Comparison of ENCODE assay signal across 8 cellular contexts in genomic region chr14:102508774-102509743, GRCh38. TPM values are rescaled to one million over a fixed set of nuclear protein-coding genes. Genes with fewer than 3 reads are reported as not detected.
DNase-seq lines count a peak whose midpoint lies in the region; ATAC-seq, FAIRE-seq and TF ChIP-seq lines count a peak whose summit lies in the region.

No MANE protein-coding gene starts in this region.

- in situ Hi-C loops in K562 (cut with MboI): loop anchor here (25.0 kb wide), 1 partner anchor 403 kb away; the partner anchor contains the start of gene AMN

- H2AFZ ChIP-seq in K562 (ENCODE audit: low read depth, low read length): peak overlapping the region; percentile 51; the same call in 1 of the 2 replicates
- H2AFZ ChIP-seq in hepatocyte: no peak overlapping the region

- WGBS in K562 (ENCODE audit: insufficient coverage, low coverage, missing lambda C conversion rate): 2% methylated on average over 33 of the region's 109 CpGs
- WGBS in hepatocyte (ENCODE audit: low lambda C conversion rate, missing lambda C conversion rate): 7% methylated on average over 51 of the region's 109 CpGs
- WGBS in sigmoid colon, 2 donors: 2 to 8% methylated on average over 109 of the region's 109 CpGs

- H3K9ac ChIP-seq in K562 (ENCODE audit: insufficient read depth in 1 of 2, low read depth in 2 of 2, low read length in 2 of 2): peak overlapping the region; percentile 90 to 94

- POLR2A ChIA-PET in HEK293 (lab: Yijun Ruan, JAX) (interaction anchor here (0.6 to 1.0 kb wide), 3 partner anchors 16 to 20 kb away, joined by 4 to 5 read pairs (median 5); no protein-coding TSS in a partner anchor), K562 (lab: Yijun Ruan, JAX) (interaction anchor here (0.5 to 1.3 kb wide), 7 partner anchors 9 to 220 kb away, joined by 3 to 5 read pairs (median 3); no protein-coding TSS in a partner anchor)

- BruUV-seq in K562 (replicated peaks; lab: Mats Ljungman, UMichigan): TSS peak; percentile 59

- no peak for TF ChIP-seq RAD21 in K562 (CRISPR knock-in tag; conservative IDR thresholded peaks at IDR 0.05 in 1 of 2, IDR thresholded peaks at IDR 0.05 in 1 of 2)

- H3K27ac ChIP-seq in HEK293 (ENCODE audit: extremely low read depth, low read depth, low read length) (peak overlapping the region; percentile 87), K562 (ENCODE audit: extremely low read depth, low read depth, low read length) (peak overlapping the region; percentile 93), hepatocyte (peak overlapping the region; percentile 98), sigmoid colon (peak overlapping the region; percentile 88 to 92 (median 90))

- DNase-seq in COR-L47 (lab: John Stamatoyannopoulos, UW): peak; percentile 31
- DNase-seq in OCI-M1 (lab: John Stamatoyannopoulos, UW): peak; percentile 54
- DNase-seq in K562 (ENCODE audit: extremely low read depth in 1 of 4, low spot score in 3 of 4): peak; percentile 56 to 67 (median 60)
- peak; percentile 82 for DNase-seq in hepatocyte (ENCODE audit: low spot score)
- peak; percentile 91 for DNase-seq in sigmoid colon

- H3K4me3 ChIP-seq in HEK293 (ENCODE audit: low read depth, low read length) (peak overlapping the region; percentile 72), K562 (peak overlapping the region; percentile 68), hepatocyte (peak overlapping the region; percentile 72), sigmoid colon (peak overlapping the region; percentile 43 to 70 (median 62))

- no peak for FAIRE-seq in K562 (lab: Jason Lieb, UNC)

- H3K4me1 ChIP-seq in HEK293 (ENCODE audit: control insufficient read depth, insufficient read depth, low read length) (peaks cover 3% of the 10 kb centered on the region; the same call in 1 of the 2 replicates), K562 (replicated peaks in 1 of 2; ENCODE audit: control insufficient read depth in 2 of 2, insufficient read depth in 2 of 2, low read length in 2 of 2) (peaks cover 15 to 76% of the 10 kb centered on the region in 2 experiments), hepatocyte (ENCODE audit: insufficient read depth) (peaks cover 22% of the 10 kb centered on the region), sigmoid colon (peaks cover 0 to 19% (median 14%) of the 10 kb centered on the region in 4 donors)

- H3K79me2 ChIP-seq in K562 (ENCODE audit: control insufficient read depth, insufficient read depth, low read length) (peaks cover 15% of the 10 kb centered on the region; the same call in 2 of the 3 replicates), hepatocyte (no peaks in the 10 kb centered on the region)

- TF ChIP-seq CTCF in HEK293 (tag by site-specific recombination; IDR thresholded peaks at IDR 0.05): no peak
- no peak for TF ChIP-seq CTCF in K562 (IDR thresholded peaks at IDR 0.05 in 2 of 3, conservative IDR thresholded peaks at IDR 0.05 in 1 of 3; ENCODE audit: insufficient read depth in 2 of 3, low read depth in 1 of 3, low read length in 3 of 3)
- TF ChIP-seq CTCF in hepatocyte (IDR thresholded peaks at IDR 0.05; ENCODE audit: poor library complexity): no peak
- TF ChIP-seq CTCF in sigmoid colon (IDR thresholded peaks at IDR 0.05): no peak

- H3K27me3 ChIP-seq in K562 (ENCODE audit: control insufficient read depth in 2 of 2, insufficient read depth in 2 of 2, low read length in 2 of 2) (no peaks in the 10 kb centered on the region), hepatocyte (no peaks in the 10 kb centered on the region), sigmoid colon (no peaks in the 10 kb centered on the region)

- H4K20me1 ChIP-seq in K562 (replicated peaks; ENCODE audit: control insufficient read depth, insufficient read depth, low read length) (peaks cover 4% of the 10 kb centered on the region; the same call in 1 of the 2 replicates), hepatocyte (ENCODE audit: insufficient read depth, poor library complexity, severe bottlenecking) (no peaks in the 10 kb centered on the region)

- TF ChIP-seq EP300 in K562 (IDR thresholded peaks at IDR 0.05; ENCODE audit: low read length) (no peak), sigmoid colon (IDR thresholded peaks at IDR 0.05) (peak in 2 of 4 donors; percentile 64 to 76)

- H3K36me3 ChIP-seq in HEK293 (ENCODE audit: control insufficient read depth in 2 of 2, insufficient read depth in 1 of 2, low read length in 2 of 2) (peaks cover 0 to 29% of the 10 kb centered on the region in 2 experiments; a peak in 1 of 3 replicates), K562 (ENCODE audit: control insufficient read depth, insufficient read depth, low read length) (peaks cover 20% of the 10 kb centered on the region; the same call in 2 of the 3 replicates), hepatocyte (replicated peaks; ENCODE audit: insufficient read depth, low read depth) (no peaks in the 10 kb centered on the region), sigmoid colon (peaks cover 5 to 18% (median 10%) of the 10 kb centered on the region in 4 donors)

- CTCF ChIA-PET in HEK293 (lab: Yijun Ruan, JAX) (interaction anchor here (0.6 to 1.7 kb wide), 3 partner anchors 16 to 170 kb away, joined by 3 to 11 read pairs (median 6); no protein-coding TSS in a partner anchor), K562 (lab: Yijun Ruan, JAX; ENCODE audit: low intra/inter-chr PET ratio) (no interaction called here)

- ATAC-seq in K562 (peak; percentile 23), HG02884 (IDR thresholded peaks at IDR 0.05; ENCODE audit: unreplicated experiment) (no peak), HG02973 (IDR thresholded peaks at IDR 0.05; ENCODE audit: unreplicated experiment) (no peak)

- no peaks in the 10 kb centered on the region for H3K9me1 ChIP-seq in K562 (ENCODE audit: control insufficient read depth, insufficient read depth, low read length)

- intact Hi-C loops in K562 (cut with micrococcal nuclease) (loop anchor here (10.0 kb wide), 1 partner anchor 544 kb away; the partner anchor contains the start of gene DYNC1H1), sigmoid colon (cut with DNase I) (no loop called here)

- H3K9me2 ChIP-seq in hepatocyte (replicated peaks; ENCODE audit: insufficient read depth): no peaks in the 10 kb centered on the region

- no peaks in the 10 kb centered on the region for H3K9me3 ChIP-seq in HEK293 (ENCODE audit: control insufficient read depth, insufficient read depth, low read depth, low read length)
- no peaks in the 10 kb centered on the region for H3K9me3 ChIP-seq in K562 (replicated peaks; ENCODE audit: control insufficient read depth, insufficient read depth, low read depth, low read length)
- no peaks in the 10 kb centered on the region for H3K9me3 ChIP-seq in hepatocyte (ENCODE audit: low read depth)
- H3K9me3 ChIP-seq in sigmoid colon: no peaks in the 10 kb centered on the region

- H3K4me2 ChIP-seq in K562 (ENCODE audit: insufficient read depth, low read length): peak overlapping the region; percentile 89
- H3K4me2 ChIP-seq in hepatocyte: peak overlapping the region; percentile 95

- TF ChIP-seq POLR2A in K562 (conservative IDR thresholded peaks at IDR 0.05) (peak; percentile 29), sigmoid colon (IDR thresholded peaks at IDR 0.05) (no peak)

TF ChIP-seq in HEK293, 187 proteins besides CTCF, POLR2A, EP300 and RAD21 (continues in another document):
- no peak; the same call in 1 of the 2 replicates for TF ChIP-seq KLF16 (tag by site-specific recombination; IDR thresholded peaks at IDR 0.05)
- TF ChIP-seq ZNF792 (tag by site-specific recombination; IDR thresholded peaks at IDR 0.05): no peak
- TF ChIP-seq ZIC2 (tag by site-specific recombination; IDR thresholded peaks at IDR 0.05): no peak; the same call in 1 of the 2 replicates
- TF ChIP-seq ZNF133 (tag by site-specific recombination; IDR thresholded peaks at IDR 0.05): no peak
- peak; percentile 74 for TF ChIP-seq ZNF335 (tag by site-specific recombination; conservative IDR thresholded peaks at IDR 0.05)
- no peak; the same call in 1 of the 2 replicates for TF ChIP-seq ZFHX2 (tag by site-specific recombination; conservative IDR thresholded peaks at IDR 0.05)
- no peak for TF ChIP-seq ZNF596 (tag by site-specific recombination; IDR thresholded peaks at IDR 0.05)
- no peak for TF ChIP-seq ZNF391 (tag by site-specific recombination; IDR thresholded peaks at IDR 0.05; ENCODE audit: borderline replicate concordance, low read depth)

TF ChIP-seq in K562, 482 proteins besides CTCF, POLR2A, EP300 and RAD21 (continues in another document):
- TF ChIP-seq SAP30 (IDR thresholded peaks at IDR 0.05; ENCODE audit: borderline replicate concordance, insufficient read depth, low read depth, low read length, poor library complexity, severe bottlenecking): peak; percentile 68
- no peak for TF ChIP-seq CHD4 (IDR thresholded peaks at IDR 0.05; ENCODE audit: insufficient read depth, insufficient replicate concordance, low read depth, low read length, poor library complexity, severe bottlenecking)

RNA-seq across cellular contexts. Expression of gene ANKRD9, which starts 0.5 kb away (rescaled TPM):
- 19.3 and 49.4 TPM in 2 replicates for total RNA-seq in K562 (2011; cell fraction: chromatin; rRNA removed; ENCODE audit: low replicate concordance)
- 48.4 and 58.8 TPM in 2 replicates for total RNA-seq in K562 (2011; cell fraction: nucleolus; rRNA removed)
- total RNA-seq in K562 (2011; cell fraction: nucleoplasm; rRNA removed): 30.0 and 36.6 TPM in 2 replicates
- total RNA-seq in K562 (2014; rRNA removed): 29.4 and 29.5 TPM in 2 replicates
- 3.3 and 3.7 TPM in 2 replicates for total RNA-seq in K562 (2014; rRNA removed; fragmentation: Illumina TruSeq; extraction: Trizol)
- 5.0 and 5.3 TPM in 2 replicates for total RNA-seq in K562 (2015; rRNA removed; fragmentation: Illumina TruSeq; extraction: Trizol)
- 32.9 and 34.8 TPM in 2 replicates for total RNA-seq in K562 (2021)
- polyA plus RNA-seq in K562 (2011; rRNA removed): 15.4 and 20.4 TPM in 2 replicates
- polyA plus RNA-seq in K562 (2011; cell fraction: cytosol; rRNA removed): 26.0 and 97.0 TPM in 2 replicates
- 106 and 194 TPM in 2 replicates for polyA plus RNA-seq in K562 (2011; cell fraction: nucleus; rRNA removed)
- 12.9 and 30.7 TPM in 2 replicates for polyA plus RNA-seq in K562 (2012)
- polyA plus RNA-seq in K562 (2014; fragmentation: Illumina TruSeq; extraction: Trizol): 4.0 and 4.3 TPM in 2 replicates
- polyA plus RNA-seq in K562 (2014; fragmentation: Nextera tagmentation; extraction: Ambion mirVana): under 1 TPM; 0.04 to 0.06 TPM
- 27.5 and 29.9 TPM in 2 replicates for polyA plus RNA-seq in K562 (2014; rRNA removed)
- polyA minus RNA-seq in K562 (2011; rRNA and poly(A)+ RNA removed): 3.5 and 3.7 TPM in 2 replicates
- 7.4 and 12.8 TPM in 2 replicates for polyA minus RNA-seq in K562 (2011; cell fraction: cytosol; rRNA and poly(A)+ RNA removed)
- polyA minus RNA-seq in K562 (2011; cell fraction: nucleus; rRNA and poly(A)+ RNA removed): 18.6 and 23.2 TPM in 2 replicates
- total RNA-seq in hepatocyte: 43.8 and 46.5 TPM in 2 replicates
- 88.1 and 90.7 TPM in 2 replicates for polyA plus RNA-seq in hepatocyte
- 10 to 100 TPM; 16.1 to 36.0 (median 23.4) TPM for total RNA-seq in sigmoid colon
- polyA plus RNA-seq in sigmoid colon: 10 to 100 TPM in 2 of 3 donors, 1 to 10 TPM in 1; 9.6 to 28.7 (median 16.4) TPM

Comparison
In these comparisons a context has a peak if more than half of its experiments do, and no peak if none do; other contexts are left out.
1. DNase-seq: peak in every context shown above with its lines; median percentile 91 in sigmoid colon; 82 in hepatocyte; 60 in K562; 54 in OCI-M1; 31 in COR-L47.